In the genomic region with DNA sequence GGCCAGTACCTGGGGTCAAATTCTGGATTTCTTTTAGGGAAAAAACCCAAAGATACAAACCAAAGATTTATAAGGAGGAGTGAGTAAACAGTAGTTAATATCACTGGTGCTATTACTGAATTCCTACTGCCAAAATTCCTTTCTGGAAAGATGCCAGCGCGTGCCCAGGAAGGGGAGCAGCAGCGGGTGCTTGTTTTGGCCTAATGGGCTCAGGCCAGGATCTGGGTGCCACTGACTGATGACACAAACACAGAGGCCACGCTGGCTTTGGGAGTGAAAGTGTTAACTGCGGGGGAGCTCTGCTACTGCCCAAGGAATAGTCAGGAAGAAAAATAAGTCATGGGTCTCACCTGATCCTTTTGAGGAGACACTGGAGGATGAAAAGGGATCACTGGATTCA, we compare ENCODE assay signal across 15 cellular contexts.
"Had no signal": no experiment of that assay in that cellular context is flagged by ENCODE, and none has a peak within 500 bp of the region (broad histone marks: within the 10 kb centered on the region; RNA-seq: fewer than 3 reads in every experiment).

No MANE protein-coding gene starts in this region.

- H3K27ac Mint-ChIP-seq: activated naive CD8-positive, alpha-beta T cell treated with anti-CD3 and anti-CD28 coated beads, Interleukin-2, amount 50 U/mL, for 24 hours; activated T-helper 1 cell treated with anti-CD3 and anti-CD28 coated beads, Interleukin-12 subunit alpha, Interleukin-12 subunit beta, Interleukin-2, Interleukin-4 antibody, amounts not matched to agents 30 ng/mL and 10 ng/mL and 1 ng/mL, durations not matched to agents 14 hours and 24 hours and 36 hours; T-helper 1 cell treated with Interleukin-12 subunit alpha and Interleukin-12 subunit beta and Interleukin-4 antibody, amounts not matched to agents 30 μg/mL and 1 μg/mL, for 36 hours had no signal

- DNase-seq: activated CD4-positive, alpha-beta T cell treated with anti-CD3 and anti-CD28 coated beads, Interleukin-2, amount 50 U/mL, for 48 hours; activated naive CD4-positive, alpha-beta T cell treated with Interleukin-2 at 50 U/mL for 16 hours; activated naive CD8-positive, alpha-beta T cell treated with anti-CD3 and anti-CD28 coated beads, Interleukin-2, amount 50 U/mL, for 24 hours; central memory CD4-positive, alpha-beta T cell; cortex of kidney; erythroblast; foreskin melanocyte; left ventricle myocardium superior; stimulated activated CD4-positive, alpha-beta T cell treated with anti-CD3 and anti-CD28 coated beads, Interleukin-4, amount 100 ng/mL, for 4 hours; thyroid gland; WERI-Rb-1 had no signal

- H3K4me3 ChIP-seq: sigmoid colon, thyroid gland had no signal

- H3K9me3 ChIP-seq: thyroid gland had no signal

- H3K4me3 Mint-ChIP-seq: activated naive CD8-positive, alpha-beta T cell treated with anti-CD3 and anti-CD28 coated beads, Interleukin-2, amount 50 U/mL, for 24 hours; activated T-helper 1 cell treated with anti-CD3 and anti-CD28 coated beads, Interleukin-12 subunit alpha, Interleukin-12 subunit beta, Interleukin-2, Interleukin-4 antibody, amounts not matched to agents 30 ng/mL and 10 ng/mL and 1 ng/mL, durations not matched to agents 14 hours and 24 hours and 36 hours; brain; T-helper 1 cell treated with Interleukin-12 subunit alpha and Interleukin-12 subunit beta and Interleukin-4 antibody, amounts not matched to agents 30 μg/mL and 1 μg/mL, for 36 hours had no signal

- H3K27me3 ChIP-seq: sigmoid colon, thyroid gland had no signal

- ATAC-seq: left ventricle myocardium superior had no signal

- H3K27me3 Mint-ChIP-seq: activated naive CD8-positive, alpha-beta T cell treated with anti-CD3 and anti-CD28 coated beads, Interleukin-2, amount 50 U/mL, for 24 hours had no signal

- H3K27ac ChIP-seq: sigmoid colon, WERI-Rb-1 had no signal
